In genomic region chr20:6008254-6008653, GRCh38 we compare ENCODE assay signal across 9 cellular contexts. TPM values are rescaled to one million over a fixed set of nuclear protein-coding genes. Genes with fewer than 3 reads are reported as not detected.
DNase-seq lines count a peak whose midpoint lies in the region; ATAC-seq, FAIRE-seq and TF ChIP-seq lines count a peak whose summit lies in the region.
"Had no signal": no experiment of that assay in that cellular context is flagged by ENCODE, and none has a peak within 500 bp of the region (broad histone marks: within the 10 kb centered on the region; RNA-seq: fewer than 3 reads in every experiment).

No MANE protein-coding gene starts in this region.

- H3K27me3 ChIP-seq in iPS-20b (ENCODE audit: insufficient read depth, low read length): no peaks in the 10 kb centered on the region
- no peaks in the 10 kb centered on the region for H3K27me3 ChIP-seq in skeletal muscle tissue (ENCODE audit: control insufficient read depth in 3 of 3, insufficient read depth in 3 of 3, low read length in 3 of 3)

- H3K27ac ChIP-seq in iPS-20b (ENCODE audit: low read length): no peak overlapping the region
- H3K27ac ChIP-seq in skeletal muscle tissue (ENCODE audit: low read depth, low read length): peak overlapping the region; percentile 56

- H3K36me3 ChIP-seq in iPS-20b (ENCODE audit: insufficient read depth, low read depth, low read length) (peaks cover 34% of the 10 kb centered on the region), skeletal muscle tissue (ENCODE audit: control insufficient read depth in 3 of 3, insufficient read depth in 3 of 3, low read length in 3 of 3) (peaks cover 10 to 24% (median 18%) of the 10 kb centered on the region in 3 donors)

- H3K9me3 ChIP-seq in iPS-20b (ENCODE audit: insufficient read depth, low read depth, low read length): no peaks in the 10 kb centered on the region
- no peaks in the 10 kb centered on the region for H3K9me3 ChIP-seq in skeletal muscle tissue (ENCODE audit: control insufficient read depth in 3 of 3, low read length in 3 of 3)

- H3K4me3 ChIP-seq in iPS-20b (ENCODE audit: low read length) (peak overlapping the region; percentile 96; the same call in 1 of the 2 replicates), skeletal muscle tissue (ENCODE audit: low read length in 3 of 3) (peak overlapping the region in 2 of 3 donors; percentile 34 to 49)

- DNase-seq in Ammon's horn (ENCODE audit: low spot score) (peak; percentile 76), HTR-8/SVneo (ENCODE audit: insufficient read length, low spot score) (peak; percentile 11), amniotic stem cell (lab: John Stamatoyannopoulos, UW) (peak; percentile 48), SHP77 (lab: John Stamatoyannopoulos, UW) (no peak), GM13977 (ENCODE audit: low spot score) (no peak)

- no peak overlapping the region for H3K9ac ChIP-seq in iPS-20b (ENCODE audit: low read depth, low read length)
- H3K9ac ChIP-seq in skeletal muscle tissue (ENCODE audit: low read depth in 1 of 3, low read length in 3 of 3): peak overlapping the region; percentile 70 to 87 (median 84)

- TF ChIP-seq CTCF in GM13977 (IDR thresholded peaks at IDR 0.05; ENCODE audit: extremely low read depth, insufficient read depth, missing control alignments): no peak

- FAIRE-seq in HTR-8/SVneo (lab: Jason Lieb, UNC): no peak
- FAIRE-seq: H1 had no signal

- in situ Hi-C loops in GM13977 (cut with MboI; ENCODE audit: low pct_unique_long_range_greater_than_20kb, low sequenced_read_pairs, unreplicated experiment): no loop called here

- no peak for ATAC-seq in HG03457 (IDR thresholded peaks at IDR 0.05; ENCODE audit: unreplicated experiment)

- H3K4me1 ChIP-seq in iPS-20b (ENCODE audit: insufficient read depth, low read length) (peaks cover 6% of the 10 kb centered on the region; the same call in 1 of the 2 replicates), skeletal muscle tissue (ENCODE audit: control insufficient read depth in 3 of 3, insufficient read depth in 3 of 3, low read length in 3 of 3) (peaks cover 14 to 26% (median 16%) of the 10 kb centered on the region in 3 donors)

RNA-seq across cellular contexts. Expression of gene CRLS1, which starts 2.3 kb away (rescaled TPM):
- total RNA-seq in skeletal muscle tissue: 51.7 TPM

RNA-seq across cellular contexts. Expression of gene LRRN4, which starts 45.6 kb away (rescaled TPM):
- total RNA-seq in skeletal muscle tissue: under 0.01 TPM

RNA-seq across cellular contexts. Expression of gene MCM8, which starts 57.8 kb away (rescaled TPM):
- 4.7 TPM for total RNA-seq in skeletal muscle tissue

RNA-seq across cellular contexts. Expression of gene TRMT6, which starts 57.9 kb away (rescaled TPM):
- total RNA-seq in skeletal muscle tissue: 6.8 TPM

Comparison
In these comparisons a context has a peak if more than half of its experiments do, and no peak if none do; other contexts are left out.
1. DNase-seq: peak in Ammon's horn (single experiment), HTR-8/SVneo (single experiment) and amniotic stem cell (single experiment); none in SHP77 (0 of 2) and GM13977 (single experiment).